12 cellular contexts compared by ENCODE assay signal in the genomic region with DNA sequence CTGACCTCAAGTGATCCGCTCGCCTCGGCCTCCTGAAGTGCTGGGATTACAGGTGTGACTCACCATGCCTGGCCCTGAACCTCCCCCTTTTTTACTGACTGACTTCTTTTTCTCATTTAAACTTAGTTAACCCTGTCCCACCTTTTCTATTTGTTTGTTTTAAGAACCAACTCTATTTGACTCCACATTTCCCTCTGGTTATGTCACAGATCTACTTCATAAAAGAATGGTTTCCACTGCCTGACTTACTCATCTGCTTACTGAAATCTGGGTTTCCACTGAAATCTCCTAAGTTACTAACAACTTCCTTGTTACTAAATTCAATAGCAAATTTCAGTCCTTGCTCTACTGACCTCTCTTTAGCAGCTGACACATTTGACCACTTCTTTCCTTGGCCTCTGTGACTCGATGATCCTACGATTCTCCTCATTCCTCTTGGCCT. TPM values are rescaled to one million over a fixed set of nuclear protein-coding genes. Genes with fewer than 3 reads are reported as not detected.
DNase-seq lines count a peak whose midpoint lies in the region; ATAC-seq and TF ChIP-seq lines count a peak whose summit lies in the region.
"Had no signal": no experiment of that assay in that cellular context is flagged by ENCODE, and none has a peak within 500 bp of the region (broad histone marks: within the 10 kb centered on the region; RNA-seq: fewer than 3 reads in every experiment).

No MANE protein-coding gene starts in this region.

- intact Hi-C loops in Calu3 (cut with micrococcal nuclease; ENCODE audit: unreplicated experiment) = no loop called here

- no peaks in the 10 kb centered on the region for H3K27me3 Mint-ChIP-seq in Calu3 (ENCODE audit: unreplicated experiment)
- H3K27me3 Mint-ChIP-seq in HFFc6 (ENCODE audit: insufficient read depth) = peaks cover 2% of the 10 kb centered on the region; the same call in 1 of the 2 replicates
- no peaks in the 10 kb centered on the region for H3K27me3 Mint-ChIP-seq in type B pancreatic cell

- DNase-seq in Calu3 (peak; percentile 28), HFFc6 (peak; percentile 32), choroid plexus epithelial cell (ENCODE audit: low read depth) (peak; percentile 58), renal cortical epithelial cell (ENCODE audit: low read depth) (peak; percentile 93), SKM-1 (lab: John Stamatoyannopoulos, UW; ENCODE audit: unreplicated experiment) (no peak), type B pancreatic cell (ENCODE audit: extremely low spot score, unreplicated experiment) (no peak)
- DNase-seq in effector CD8-positive, alpha-beta T cell (lab: John Stamatoyannopoulos, UW) = no peak
- DNase-seq: COR-L47; NCI-H2107; stimulated activated CD4-positive, alpha-beta T cell treated with anti-CD3 and anti-CD28 coated beads, Interleukin-4, amount 100 ng/mL, for 24 hours; thyroid gland had no signal

- CTCF ChIA-PET in Calu3 (lab: Charles Lee) = interaction anchor here (0.7 kb wide), 1 partner anchor 136 kb away, joined by 10 read pairs; no protein-coding TSS in a partner anchor

- H3K4me3 ChIP-seq in choroid plexus epithelial cell (ENCODE audit: low read depth, low read length) = no peak overlapping the region
- H3K4me3 ChIP-seq: thyroid gland had no signal

- H3K9me3 Mint-ChIP-seq in Calu3 (ENCODE audit: low read depth, unreplicated experiment) = no peaks in the 10 kb centered on the region
- H3K9me3 Mint-ChIP-seq in HFFc6 = no peaks in the 10 kb centered on the region
- H3K9me3 Mint-ChIP-seq in type B pancreatic cell = no peaks in the 10 kb centered on the region

- H3K4me3 Mint-ChIP-seq in Calu3 (ENCODE audit: low read depth, unreplicated experiment) = no peak overlapping the region
- no peak overlapping the region for H3K4me3 Mint-ChIP-seq in HFFc6
- H3K4me3 Mint-ChIP-seq in type B pancreatic cell = no peak overlapping the region

- H3K27ac Mint-ChIP-seq in Calu3 (ENCODE audit: unreplicated experiment) (no peak overlapping the region), HFFc6 (no peak overlapping the region), type B pancreatic cell (no peak overlapping the region)

- H3K36me3 Mint-ChIP-seq in Calu3 (ENCODE audit: insufficient read depth, unreplicated experiment) (no peaks in the 10 kb centered on the region), HFFc6 (ENCODE audit: low read depth) (no peaks in the 10 kb centered on the region), type B pancreatic cell (no peaks in the 10 kb centered on the region)

- no peak for ATAC-seq in HG03135 (IDR thresholded peaks at IDR 0.05; ENCODE audit: unreplicated experiment)

- no peak for TF ChIP-seq CTCF in Calu3 (IDR thresholded peaks at IDR 0.05; ENCODE audit: unreplicated experiment)
- no peak for TF ChIP-seq CTCF in HFFc6 (IDR thresholded peaks at IDR 0.05)
- no peak for TF ChIP-seq CTCF in choroid plexus epithelial cell (conservative IDR thresholded peaks at IDR 0.05; ENCODE audit: low read depth, low read length)
- no peak for TF ChIP-seq CTCF in type B pancreatic cell (conservative IDR thresholded peaks at IDR 0.05)

- peaks cover 17% of the 10 kb centered on the region for H3K4me1 Mint-ChIP-seq in Calu3 (ENCODE audit: low read depth, unreplicated experiment)
- no peaks in the 10 kb centered on the region for H3K4me1 Mint-ChIP-seq in HFFc6 (ENCODE audit: low read depth)
- H3K4me1 Mint-ChIP-seq in type B pancreatic cell (ENCODE audit: unreplicated experiment) = peaks cover 22% of the 10 kb centered on the region

- no TSS peak for BruUV-seq in Calu3 (replicated peaks; lab: Mats Ljungman, UMichigan)

RNA-seq across cellular contexts. Expression of a gene that starts 28.0 kb away (rescaled TPM):
- total RNA-seq in Calu3 (2022) (7.7 and 8.6 TPM in 2 replicates), renal cortical epithelial cell (2.1 and 4.5 TPM in 2 replicates), type B pancreatic cell (ENCODE audit: low replicate concordance) (8.3 and 12.3 TPM in 2 replicates)
- total RNA-seq in HFFc6 (2021; fragmentation: NEBNext Ultra II Directional; extraction: Animal tissue kit (Norgen Biotek cat#: 25700)) = not detected

Comparison
In these comparisons a context has a peak if more than half of its experiments do, and no peak if none do; other contexts are left out.
1. DNase-seq: peak in Calu3 (single experiment), HFFc6 (single experiment), choroid plexus epithelial cell (single experiment) and renal cortical epithelial cell (single experiment); none in SKM-1 (single experiment), type B pancreatic cell (single experiment) and effector CD8-positive, alpha-beta T cell (single experiment).